In the genomic region with DNA sequence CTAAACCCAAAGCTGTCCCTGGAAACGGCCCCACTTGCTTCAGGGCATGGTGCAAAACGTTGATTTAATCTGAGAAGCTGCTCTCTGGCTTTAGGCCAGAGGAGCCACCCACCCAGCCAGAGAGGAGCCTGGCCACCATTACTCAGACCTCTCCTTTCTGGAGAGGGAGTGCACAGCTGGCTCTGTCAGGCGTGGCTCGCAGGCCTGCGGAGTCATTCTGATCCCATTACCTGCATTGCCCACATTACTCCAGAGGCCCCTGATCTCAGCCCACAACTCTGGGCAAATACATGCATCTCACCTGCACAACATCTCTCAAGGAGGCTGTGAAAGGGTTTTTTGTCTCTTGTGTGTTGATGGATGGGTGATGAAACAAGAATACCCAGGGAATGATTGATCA, we compare ENCODE assay signal across 9 cellular contexts.
DNase-seq lines count a peak whose midpoint lies in the region; ATAC-seq and TF ChIP-seq lines count a peak whose summit lies in the region.
"Had no signal": no experiment of that assay in that cellular context is flagged by ENCODE, and none has a peak within 500 bp of the region (broad histone marks: within the 10 kb centered on the region; RNA-seq: fewer than 3 reads in every experiment).

No MANE protein-coding gene starts in this region.

- H3K4me1 ChIP-seq in hepatocyte (ENCODE audit: insufficient read depth) (peaks cover 22% of the 10 kb centered on the region), lower lobe of right lung (no peaks in the 10 kb centered on the region)

- no peaks in the 10 kb centered on the region for H3K9me3 ChIP-seq in hepatocyte (ENCODE audit: low read depth)
- no peaks in the 10 kb centered on the region for H3K9me3 ChIP-seq in lower lobe of right lung

- H3K27ac ChIP-seq in hepatocyte (peak overlapping the region; percentile 80), lower lobe of right lung (no peak overlapping the region)

- H3K27me3 ChIP-seq in hepatocyte (no peaks in the 10 kb centered on the region), lower lobe of right lung (ENCODE audit: low read depth) (no peaks in the 10 kb centered on the region)

- no peak overlapping the region for H2AFZ ChIP-seq in hepatocyte

- DNase-seq in EH (ENCODE audit: low read depth) (peak; percentile 86), NCI-H1105 treated with DMSO at 0.1 percent for 48 hours (lab: John Stamatoyannopoulos, UW) (peak; percentile 29), hepatocyte (ENCODE audit: low spot score) (peak; percentile 45), NCI-H146 treated with DMSO at 0.1 percent for 48 hours (lab: John Stamatoyannopoulos, UW; ENCODE audit: unreplicated experiment) (no peak), anterior cingulate cortex (lab: John Stamatoyannopoulos, UW) (no peak), NCI-H2107 (lab: John Stamatoyannopoulos, UW) (no peak), lower lobe of right lung (no peak)
- DNase-seq: central memory CD4-positive, alpha-beta T cell had no signal

- peak overlapping the region; percentile 13 for H3K4me2 ChIP-seq in hepatocyte

- no peaks in the 10 kb centered on the region for H3K9me2 ChIP-seq in hepatocyte (replicated peaks; ENCODE audit: insufficient read depth)

- intact Hi-C loops in lower lobe of right lung (cut with DNase I), result no loop called here

- H3K79me2 ChIP-seq in hepatocyte, result no peaks in the 10 kb centered on the region

- H3K36me3 ChIP-seq in hepatocyte (replicated peaks; ENCODE audit: insufficient read depth, low read depth) (no peaks in the 10 kb centered on the region), lower lobe of right lung (no peaks in the 10 kb centered on the region)

- H4K20me1 ChIP-seq in hepatocyte (ENCODE audit: insufficient read depth, poor library complexity, severe bottlenecking), result no peaks in the 10 kb centered on the region

- TF ChIP-seq CTCF in hepatocyte (IDR thresholded peaks at IDR 0.05; ENCODE audit: poor library complexity) (no peak), lower lobe of right lung (IDR thresholded peaks at IDR 0.05) (no peak)

- 54% methylated on average over 5 of the region's 5 CpGs for WGBS in hepatocyte (ENCODE audit: low lambda C conversion rate, missing lambda C conversion rate)

- ATAC-seq in GM21786 (IDR thresholded peaks at IDR 0.05; ENCODE audit: unreplicated experiment), result peak; percentile 55
- ATAC-seq in lower lobe of right lung, result no peak

- H3K4me3 ChIP-seq in hepatocyte (no peak overlapping the region), lower lobe of right lung (no peak overlapping the region)

Comparison
In these comparisons a context has a peak if more than half of its experiments do, and no peak if none do; other contexts are left out.
1. DNase-seq: peak in EH (single experiment), NCI-H1105 treated with DMSO at 0.1 percent for 48 hours (single experiment) and hepatocyte (single experiment); none in NCI-H146 treated with DMSO at 0.1 percent for 48 hours (single experiment), anterior cingulate cortex (0 of 58), NCI-H2107 (single experiment) and lower lobe of right lung (single experiment).